In the genomic region with DNA sequence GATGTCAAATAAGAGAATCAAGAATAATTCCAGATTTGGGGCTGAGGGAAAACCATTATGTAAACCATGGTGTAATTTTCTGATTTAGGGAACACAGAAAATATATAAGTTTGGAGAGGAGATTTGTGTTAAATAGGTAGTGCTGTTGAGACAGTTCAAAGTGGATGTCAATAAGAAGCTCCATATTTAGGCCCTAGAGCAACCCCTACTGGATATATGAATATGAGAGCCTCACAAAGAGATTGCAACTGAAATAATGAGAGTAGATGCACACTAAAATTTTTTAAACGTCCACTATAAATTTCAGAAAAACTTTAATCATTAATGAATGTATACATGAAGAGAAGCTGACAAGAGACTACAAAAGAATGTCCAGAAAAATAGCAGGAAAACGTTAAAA, we compare ENCODE assay signal across 11 cellular contexts.
A peak's percentile ranks its signal among the peaks of the same experiment; 100 is the strongest.
DNase-seq lines count a peak whose midpoint lies in the region; ATAC-seq and TF ChIP-seq lines count a peak whose summit lies in the region.
"Had no signal": no experiment of that assay in that cellular context is flagged by ENCODE, and none has a peak within 500 bp of the region (broad histone marks: within the 10 kb centered on the region; RNA-seq: fewer than 3 reads in every experiment).

No MANE protein-coding gene starts in this region.

- no peaks in the 10 kb centered on the region for H3K27me3 Mint-ChIP-seq in WTC11 (ENCODE audit: low read depth)
- H3K27me3 Mint-ChIP-seq: activated naive CD4-positive, alpha-beta T cell treated with anti-CD3 and anti-CD28 coated beads, Interleukin-2, amount 50 U/mL, for 24 hours had no signal

- TF ChIP-seq CTCF in LNCaP clone FGC (IDR thresholded peaks at IDR 0.05; ENCODE audit: control insufficient read depth, extremely low read depth, insufficient read depth) (peak; percentile 50), WTC11 (IDR thresholded peaks at IDR 0.05) (no peak)

- CTCF ChIA-PET in WTC11 (lab: Charles Lee), result interaction anchor here (0.5 kb wide), 1 partner anchor 422 kb away, joined by 3 read pairs; no protein-coding TSS in a partner anchor

- no peaks in the 10 kb centered on the region for H3K36me3 Mint-ChIP-seq in WTC11
- H3K36me3 Mint-ChIP-seq: activated naive CD4-positive, alpha-beta T cell treated with anti-CD3 and anti-CD28 coated beads, Interleukin-2, amount 50 U/mL, for 24 hours had no signal

- POLR2A ChIA-PET in WTC11 (lab: Charles Lee), result no interaction called here

- DNase-seq in NCI-H1105 treated with DMSO at 0.1 percent for 48 hours (lab: John Stamatoyannopoulos, UW) (peak; percentile 33), NCI-H1105 (lab: John Stamatoyannopoulos, UW) (no peak), LNCaP clone FGC (ENCODE audit: low read depth) (peak; percentile 36), WTC11 (ENCODE audit: low spot score) (no peak), non-pigmented ciliary epithelial cell (ENCODE audit: low read depth) (peak; percentile 2), NCI-H82 (lab: John Stamatoyannopoulos, UW) (no peak)
- DNase-seq: occipital lobe, transverse colon had no signal

- ATAC-seq in WTC11 (0 out of 2 replicates have a peak, but pooled peaks have one; percentile 32), HG02588 (IDR thresholded peaks at IDR 0.05; ENCODE audit: unreplicated experiment) (no peak), GM19397 (IDR thresholded peaks at IDR 0.05; ENCODE audit: unreplicated experiment) (no peak)

- H3K4me1 Mint-ChIP-seq in WTC11, result no peaks in the 10 kb centered on the region
- H3K4me1 Mint-ChIP-seq: activated naive CD4-positive, alpha-beta T cell treated with anti-CD3 and anti-CD28 coated beads, Interleukin-2, amount 50 U/mL, for 24 hours had no signal

- no peak overlapping the region for H3K4me3 Mint-ChIP-seq in WTC11
- H3K4me3 Mint-ChIP-seq: activated naive CD4-positive, alpha-beta T cell treated with anti-CD3 and anti-CD28 coated beads, Interleukin-2, amount 50 U/mL, for 24 hours had no signal

- H3K4me3 ChIP-seq in LNCaP clone FGC (ENCODE audit: low read depth, low read length), result no peak overlapping the region
- H3K4me3 ChIP-seq: transverse colon had no signal

- no peak overlapping the region for H3K27ac Mint-ChIP-seq in WTC11
- H3K27ac Mint-ChIP-seq: activated naive CD4-positive, alpha-beta T cell treated with anti-CD3 and anti-CD28 coated beads, Interleukin-2, amount 50 U/mL, for 24 hours had no signal

- H3K9me3 Mint-ChIP-seq in WTC11, result peaks cover 4% of the 10 kb centered on the region; the same call in 1 of the 2 replicates

TF ChIP-seq in WTC11, 78 proteins besides CTCF, POLR2A, EP300 and RAD21:
- TF ChIP-seq ELF4 (CRISPR knock-in tag; IDR thresholded peaks at IDR 0.05; ENCODE audit: low read depth), result no peak

Comparison
In these comparisons a context has a peak if more than half of its experiments do, and no peak if none do; other contexts are left out.
1. DNase-seq: peak in NCI-H1105 treated with DMSO at 0.1 percent for 48 hours (single experiment), LNCaP clone FGC (single experiment) and non-pigmented ciliary epithelial cell (single experiment); none in NCI-H1105 (single experiment), WTC11 (single experiment) and NCI-H82 (single experiment).